In genomic region chr12:27975222-27976136, GRCh38 we compare ENCODE assay signal across 8 cellular contexts. TPM values are rescaled to one million over a fixed set of nuclear protein-coding genes. Genes with fewer than 3 reads are reported as not detected.
DNase-seq lines count a peak whose midpoint lies in the region; ATAC-seq and TF ChIP-seq lines count a peak whose summit lies in the region.

No MANE protein-coding gene starts in this region.

- no peak for DNase-seq in natural killer cell treated with Interleukin-12 subunit alpha and Interleukin-12 subunit beta and Interleukin-15 and Interleukin-18, amount 100 ng/mL, for 72 hours (ENCODE audit: low spot score)
- DNase-seq in natural killer cell (no peak), ascending aorta (ENCODE audit: low spot score in 2 of 2) (no peak), left kidney (ENCODE audit: low read depth, low spot score) (peak; percentile 88), aorta (peak; percentile 45 to 81), colonic mucosa (no peak)
- no peak for DNase-seq in NK-92 treated with Interleukin-12 subunit alpha and Interleukin-12 subunit beta, amount 100 ng/mL, for 24 hours (lab: John Stamatoyannopoulos, UW)

- peaks cover 3% of the 10 kb centered on the region for H3K9me3 Mint-ChIP-seq in natural killer cell treated with Interleukin-12 subunit alpha and Interleukin-12 subunit beta and Interleukin-15 and Interleukin-18, amount 100 ng/mL, for 72 hours
- peaks cover 0 to 2% of the 10 kb centered on the region in 2 donors for H3K9me3 Mint-ChIP-seq in natural killer cell

- H3K4me3 ChIP-seq in ascending aorta, result peak overlapping the region; percentile 46 to 58
- peak overlapping the region in 1 of 2 donors; percentile 18 for H3K4me3 ChIP-seq in aorta (ENCODE audit: low read length in 2 of 2)
- H3K4me3 ChIP-seq in colonic mucosa, result no peak overlapping the region

- H3K4me1 ChIP-seq in ascending aorta (peaks cover 0 to 2% of the 10 kb centered on the region in 2 donors), aorta (ENCODE audit: control insufficient read depth in 1 of 2, insufficient read depth in 2 of 2, low read length in 2 of 2) (no peaks in the 10 kb centered on the region), colonic mucosa (peaks cover 4% of the 10 kb centered on the region)

- H3K27ac ChIP-seq in ascending aorta, result no peak overlapping the region
- H3K27ac ChIP-seq in aorta (ENCODE audit: low read depth in 1 of 2, low read length in 2 of 2), result no peak overlapping the region
- H3K27ac ChIP-seq in colonic mucosa, result no peak overlapping the region

- peaks cover 55 to 83% of the 10 kb centered on the region in 2 donors for H3K27me3 Mint-ChIP-seq in natural killer cell treated with Interleukin-12 subunit alpha and Interleukin-12 subunit beta and Interleukin-15 and Interleukin-18, amount 100 ng/mL, for 72 hours
- peaks cover 54 to 68% of the 10 kb centered on the region in 2 donors for H3K27me3 Mint-ChIP-seq in natural killer cell (ENCODE audit: low read depth in 2 of 2)

- H3K27me3 ChIP-seq in ascending aorta, result no peaks in the 10 kb centered on the region
- no peaks in the 10 kb centered on the region for H3K27me3 ChIP-seq in aorta (ENCODE audit: control insufficient read depth in 1 of 2, insufficient read depth in 2 of 2, low read length in 1 of 2)
- peaks cover 43% of the 10 kb centered on the region for H3K27me3 ChIP-seq in colonic mucosa

- H3K4me1 Mint-ChIP-seq in natural killer cell treated with Interleukin-12 subunit alpha and Interleukin-12 subunit beta and Interleukin-15 and Interleukin-18, amount 100 ng/mL, for 72 hours (ENCODE audit: low read depth in 2 of 2), result no peaks in the 10 kb centered on the region
- no peaks in the 10 kb centered on the region for H3K4me1 Mint-ChIP-seq in natural killer cell

- no peaks in the 10 kb centered on the region for H3K36me3 Mint-ChIP-seq in natural killer cell treated with Interleukin-12 subunit alpha and Interleukin-12 subunit beta and Interleukin-15 and Interleukin-18, amount 100 ng/mL, for 72 hours
- no peaks in the 10 kb centered on the region for H3K36me3 Mint-ChIP-seq in natural killer cell

- WGBS in aorta, 2 donors, result 1% methylated on average over 58 to 61 of the region's 61 CpGs

- H3K9me3 ChIP-seq in ascending aorta, result no peaks in the 10 kb centered on the region
- no peaks in the 10 kb centered on the region for H3K9me3 ChIP-seq in aorta (ENCODE audit: control insufficient read depth, low read length)
- H3K9me3 ChIP-seq in colonic mucosa, result no peaks in the 10 kb centered on the region

- H3K27ac Mint-ChIP-seq in natural killer cell treated with Interleukin-12 subunit alpha and Interleukin-12 subunit beta and Interleukin-15 and Interleukin-18, amount 100 ng/mL, for 72 hours, result no peak overlapping the region
- H3K27ac Mint-ChIP-seq in natural killer cell, result no peak overlapping the region

- H3K4me3 Mint-ChIP-seq in natural killer cell treated with Interleukin-12 subunit alpha and Interleukin-12 subunit beta and Interleukin-15 and Interleukin-18, amount 100 ng/mL, for 72 hours, result no peak overlapping the region
- no peak overlapping the region for H3K4me3 Mint-ChIP-seq in natural killer cell

- H3K36me3 ChIP-seq in ascending aorta (no peaks in the 10 kb centered on the region), aorta (ENCODE audit: control insufficient read depth in 1 of 2, insufficient read depth in 2 of 2, low read length in 1 of 2) (no peaks in the 10 kb centered on the region), colonic mucosa (no peaks in the 10 kb centered on the region)

- intact Hi-C loops in natural killer cell (cut with micrococcal nuclease), result no loop called here
- intact Hi-C loops in ascending aorta (cut with DNase I), result loop anchor here (5.0 kb wide), 1 partner anchor 112 kb away; no protein-coding TSS in a partner anchor
- intact Hi-C loops in aorta (cut with DNase I), result no loop called here
- intact Hi-C loops in colonic mucosa (cut with DNase I), result no loop called here

- no peak overlapping the region for H3K9ac ChIP-seq in colonic mucosa (ENCODE audit: low read depth in 2 of 2, low read length in 2 of 2)

- TF ChIP-seq CTCF in natural killer cell (IDR thresholded peaks at IDR 0.05), result no peak
- TF ChIP-seq CTCF in ascending aorta (IDR thresholded peaks at IDR 0.05), result no peak
- TF ChIP-seq CTCF in colonic mucosa (IDR thresholded peaks at IDR 0.05), result no peak

- peak; percentile 29 to 36 for ATAC-seq in natural killer cell treated with Interleukin-12 subunit alpha and Interleukin-12 subunit beta and Interleukin-15 and Interleukin-18, amount 100 ng/mL, for 72 hours
- ATAC-seq in natural killer cell (no peak), aorta (ENCODE audit: low FRiP score) (peak; percentile 67), GM21515 (IDR thresholded peaks at IDR 0.05; ENCODE audit: unreplicated experiment) (no peak)

RNA-seq across cellular contexts. Expression of gene PTHLH, which starts 2.9 kb away (rescaled TPM):
- not detected for total RNA-seq in natural killer cell treated with Interleukin-12 subunit alpha and Interleukin-12 subunit beta and Interleukin-15 and Interleukin-18, amount 100 ng/mL, for 72 hours
- total RNA-seq in natural killer cell, result not detected
- total RNA-seq in ascending aorta, result not detected
- total RNA-seq in aorta, result 1 to 10 TPM; 4.5 to 7.1 TPM
- 1 to 10 TPM; 2.3 to 4.5 TPM for polyA plus RNA-seq in aorta
- total RNA-seq in colonic mucosa, result under 1 TPM in 1 of 2 donors, not detected in 1; 0.58 TPM

Comparison
In these comparisons a context has a peak if more than half of its experiments do, and no peak if none do; other contexts are left out.
1. ATAC-seq: peak in natural killer cell treated with Interleukin-12 subunit alpha and Interleukin-12 subunit beta and Interleukin-15 and Interleukin-18, amount 100 ng/mL, for 72 hours (2 of 2) and aorta (single experiment); none in natural killer cell (0 of 3) and GM21515 (single experiment).
2. DNase-seq: peak in left kidney (single experiment) and aorta (2 of 2); none in natural killer cell treated with Interleukin-12 subunit alpha and Interleukin-12 subunit beta and Interleukin-15 and Interleukin-18, amount 100 ng/mL, for 72 hours (single experiment), natural killer cell (single experiment), ascending aorta (0 of 2), colonic mucosa (single experiment) and NK-92 treated with Interleukin-12 subunit alpha and Interleukin-12 subunit beta, amount 100 ng/mL, for 24 hours (single experiment).